ENCODE assay signal across 10 cellular contexts in the genomic region with DNA sequence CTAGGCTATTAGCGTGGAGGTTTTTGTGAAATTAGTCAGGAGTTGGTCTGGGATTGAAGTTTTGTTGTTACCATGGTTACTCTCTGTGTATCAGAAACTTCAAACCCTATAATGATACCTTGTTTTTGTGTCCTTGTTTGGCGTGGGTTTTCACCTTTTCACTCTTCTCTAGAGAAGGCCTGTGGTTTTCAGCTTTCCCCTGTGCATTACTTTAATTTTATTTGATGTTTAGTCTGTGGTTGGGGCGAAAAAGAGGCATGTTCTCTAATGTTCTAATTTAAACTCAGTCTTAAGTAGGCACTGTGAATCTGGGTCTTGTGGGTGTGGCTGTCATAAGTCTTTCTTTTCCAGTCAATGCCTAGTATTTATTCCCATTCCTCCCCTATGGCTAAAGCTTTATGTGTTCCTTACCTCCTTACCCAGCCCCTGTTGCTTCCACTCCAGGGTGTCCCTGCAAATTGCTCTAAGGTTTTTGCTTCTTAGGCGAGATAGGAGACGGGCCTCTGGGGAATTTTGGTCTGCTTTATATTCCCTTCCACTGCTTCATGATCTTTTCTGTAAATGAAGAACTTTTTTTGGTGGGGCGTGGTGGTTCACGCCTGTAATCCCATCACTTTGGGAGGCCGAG.
DNase-seq lines count a peak whose midpoint lies in the region; ATAC-seq, FAIRE-seq and TF ChIP-seq lines count a peak whose summit lies in the region.
"Had no signal": no experiment of that assay in that cellular context is flagged by ENCODE, and none has a peak within 500 bp of the region (broad histone marks: within the 10 kb centered on the region; RNA-seq: fewer than 3 reads in every experiment).

No MANE protein-coding gene starts in this region.

- peaks cover 0 to 11% (median 2%) of the 10 kb centered on the region in 4 experiments; a peak in 2 of 7 replicates for H3K4me1 ChIP-seq in H1 (replicated peaks in 1 of 4; ENCODE audit: control insufficient read depth in 3 of 4, insufficient read depth in 4 of 4, low read length in 3 of 4)
- no peaks in the 10 kb centered on the region; a peak in 1 of 4 replicates for H3K4me1 ChIP-seq in SK-N-SH (ENCODE audit: control insufficient read depth in 1 of 2, insufficient read depth in 2 of 2, low read depth in 1 of 2, low read length in 1 of 2)

- peaks cover 3% of the 10 kb centered on the region for H3F3A ChIP-seq in SK-N-SH (replicated peaks; ENCODE audit: insufficient read depth)

- TF ChIP-seq POLR2A in H1 (IDR thresholded peaks at IDR 0.05; ENCODE audit: control extremely low read depth in 1 of 2, low read depth in 2 of 2, low read length in 2 of 2), result no peak

- peak overlapping the region; percentile 42 to 44; a peak in 3 of 4 replicates for H3K4me2 ChIP-seq in H1 (ENCODE audit: insufficient read depth in 1 of 2, low read depth in 2 of 2, low read length in 2 of 2)
- no peak overlapping the region for H3K4me2 ChIP-seq in SK-N-SH

- POLR2A ChIA-PET in H1 (lab: Charles Lee; ENCODE audit: partially characterized antibody), result interaction anchor here (1.0 to 1.2 kb wide), 2 partner anchors 34 to 35 kb away, joined by 3 to 4 read pairs; no protein-coding TSS in a partner anchor
- POLR2A ChIA-PET in SK-N-SH (lab: Yijun Ruan, JAX), result no interaction called here

- CTCF ChIA-PET in H1 (lab: Charles Lee; ENCODE audit: partially characterized antibody), result no interaction called here
- CTCF ChIA-PET in SK-N-SH (lab: Yijun Ruan, JAX), result interaction anchor here (0.6 kb wide), 1 partner anchor 308 kb away, joined by 3 read pairs; no protein-coding TSS in a partner anchor

- H3K9ac ChIP-seq in H1 (replicated peaks in 1 of 4; ENCODE audit: extremely low read depth in 1 of 4, low read depth in 3 of 4, low read length in 3 of 4), result no peak overlapping the region
- no peak overlapping the region for H3K9ac ChIP-seq in SK-N-SH

- no peaks in the 10 kb centered on the region for H3K23me2 ChIP-seq in H1 (ENCODE audit: low read depth, low read length)

- no peak overlapping the region for H2BK20ac ChIP-seq in H1 (ENCODE audit: low read length)

- 41% methylated on average over 8 of the region's 8 CpGs; no CpG with 5 or more reads in 1 of the 2 experiments for WGBS in H1 (ENCODE audit: extremely low coverage in 1 of 2, insufficient coverage in 1 of 2, insufficient read length in 1 of 2, insufficient replicate concordance in 2 of 2, low coverage in 1 of 2, low lambda C conversion rate in 2 of 2, missing lambda C conversion rate in 1 of 2), 2 experiments
- 96% methylated on average over 8 of the region's 8 CpGs for WGBS in SK-N-SH (ENCODE audit: low lambda C conversion rate)

- no peak overlapping the region for H4K91ac ChIP-seq in H1 (replicated peaks; ENCODE audit: insufficient read length, low read length)

- TF ChIP-seq RAD21 in H1 (IDR thresholded peaks at IDR 0.05 in 1 of 2, conservative IDR thresholded peaks at IDR 0.05 in 1 of 2; ENCODE audit: low read depth in 2 of 2, low read length in 2 of 2) (no peak), SK-N-SH (IDR thresholded peaks at IDR 0.05; ENCODE audit: low read length) (no peak)

- H2BK5ac ChIP-seq in H1 (ENCODE audit: low read depth, low read length), result no peak overlapping the region

- H2BK120ac ChIP-seq in H1 (replicated peaks; ENCODE audit: low read depth, low read length), result no peak overlapping the region

- no peak overlapping the region for H3K56ac ChIP-seq in H1 (replicated peaks; ENCODE audit: insufficient read length, low read depth, low read length)

- H3K14ac ChIP-seq in H1 (ENCODE audit: insufficient read length), result no peak overlapping the region

- no peaks in the 10 kb centered on the region for H4K20me1 ChIP-seq in H1 (replicated peaks in 1 of 2; ENCODE audit: control insufficient read depth in 1 of 2, insufficient read depth in 2 of 2, low read length in 2 of 2)
- H4K20me1 ChIP-seq in SK-N-SH (ENCODE audit: insufficient read depth), result peaks cover 23% of the 10 kb centered on the region

- H3K36me3 ChIP-seq in H1 (ENCODE audit: control insufficient read depth in 2 of 4, insufficient read depth in 4 of 4, low read length in 3 of 4), result no peaks in the 10 kb centered on the region
- H3K36me3 ChIP-seq in SK-N-SH (replicated peaks in 1 of 2; ENCODE audit: control insufficient read depth in 1 of 2, insufficient read depth in 2 of 2, low read length in 1 of 2), result peaks cover 5 to 37% of the 10 kb centered on the region in 2 experiments

- no peak for TF ChIP-seq EP300 in H1 (IDR thresholded peaks at IDR 0.05; ENCODE audit: borderline replicate concordance in 1 of 2, low read depth in 2 of 2, low read length in 2 of 2)
- TF ChIP-seq EP300 in SK-N-SH (IDR thresholded peaks at IDR 0.05; ENCODE audit: borderline replicate concordance in 1 of 2, low read depth in 1 of 2, low read length in 1 of 2), result no peak

- H3K4me3 ChIP-seq in H1 (ENCODE audit: extremely low read depth in 1 of 4, insufficient read depth in 2 of 4, low read depth in 3 of 4, low read length in 4 of 4), result peak overlapping the region in 1 of 4 experiments; percentile 24; a peak in 2 of 8 replicates
- H3K4me3 ChIP-seq in SK-N-SH (ENCODE audit: low read depth in 2 of 2, low read length in 1 of 2), result no peak overlapping the region

- H3K9me3 ChIP-seq in H1 (ENCODE audit: insufficient read depth in 2 of 2, low read depth in 1 of 2, low read length in 1 of 2), result no peaks in the 10 kb centered on the region
- no peaks in the 10 kb centered on the region for H3K9me3 ChIP-seq in SK-N-SH

- no peak for FAIRE-seq in H1 (lab: Jason Lieb, UNC)

- H3K79me2 ChIP-seq in H1 (ENCODE audit: control insufficient read depth in 1 of 2, insufficient read depth in 2 of 2, low read length in 2 of 2) (peaks cover 0 to 69% of the 10 kb centered on the region in 2 experiments; a peak in 2 of 4 replicates), SK-N-SH (ENCODE audit: insufficient read depth) (peaks cover 97% of the 10 kb centered on the region)

- DNase-seq in H1 (ENCODE audit: low read depth in 1 of 2, low spot score in 2 of 2) (no peak), SK-N-SH (no peak), NCI-H345 (lab: John Stamatoyannopoulos, UW) (no peak), GM19240 (ENCODE audit: insufficient read length, low spot score) (no peak)
- no peak for DNase-seq in NK-92 treated with Interleukin-12 subunit alpha and Interleukin-12 subunit beta, amount 100 ng/mL, for 24 hours (lab: John Stamatoyannopoulos, UW)
- DNase-seq: NCI-H748 treated with DMSO at 0.1 percent for 48 hours; stimulated activated CD4-positive, alpha-beta T cell treated with anti-CD3 and anti-CD28 coated beads, Interleukin-2, amount 100 ng/mL, for 24 hours had no signal

- H2AFZ ChIP-seq in H1 (ENCODE audit: low read length) (no peak overlapping the region), SK-N-SH (ENCODE audit: low read depth) (no peak overlapping the region)

- H2AK5ac ChIP-seq in H1 (ENCODE audit: low read depth, low read length), result no peak overlapping the region

- H3K27ac ChIP-seq in H1 (ENCODE audit: low read depth, low read length), result peak overlapping the region; percentile 63
- no peak overlapping the region for H3K27ac ChIP-seq in SK-N-SH (ENCODE audit: low read depth in 2 of 2, low read length in 1 of 2)

- no peak overlapping the region for H2BK15ac ChIP-seq in H1 (ENCODE audit: low read length)

- no peak overlapping the region for H3K23ac ChIP-seq in H1 (ENCODE audit: insufficient read length)

- H4K5ac ChIP-seq in H1 (ENCODE audit: insufficient read length, low read depth, low read length), result no peak overlapping the region

- TF ChIP-seq CTCF in H1 (IDR thresholded peaks at IDR 0.05; ENCODE audit: control extremely low read depth in 1 of 3, insufficient read depth in 1 of 3, low read depth in 1 of 3, low read length in 3 of 3), result no peak
- no peak for TF ChIP-seq CTCF in SK-N-SH (IDR thresholded peaks at IDR 0.05)

- no peaks in the 10 kb centered on the region for H3K9me2 ChIP-seq in SK-N-SH

- ATAC-seq in GM18498 (IDR thresholded peaks at IDR 0.05; ENCODE audit: unreplicated experiment) (peak; percentile 80), GM21526 (IDR thresholded peaks at IDR 0.05; ENCODE audit: low FRiP score, unreplicated experiment) (peak; percentile 81), HG03565 (IDR thresholded peaks at IDR 0.05; ENCODE audit: unreplicated experiment) (peak; percentile 88)

- H3K4ac ChIP-seq in H1 (replicated peaks; ENCODE audit: insufficient read length, low read depth, low read length), result no peak overlapping the region

- H3K18ac ChIP-seq in H1 (ENCODE audit: extremely low read depth, low read length), result no peak overlapping the region

- no peaks in the 10 kb centered on the region for H3K79me1 ChIP-seq in H1 (ENCODE audit: low read depth, low read length)

- no peak overlapping the region; the same call in 1 of the 2 replicates for H2BK12ac ChIP-seq in H1 (ENCODE audit: low read depth, low read length)

- H3K27me3 ChIP-seq in H1 (replicated peaks in 1 of 4; ENCODE audit: control insufficient read depth in 3 of 4, extremely low read depth in 1 of 4, insufficient read depth in 3 of 4, low read length in 3 of 4) (no peaks in the 10 kb centered on the region), SK-N-SH (ENCODE audit: insufficient read depth) (no peaks in the 10 kb centered on the region)

- no peak overlapping the region for H4K8ac ChIP-seq in H1 (ENCODE audit: extremely low read depth, insufficient read depth, low read length)

TF ChIP-seq in H1, 55 proteins besides CTCF, POLR2A, EP300 and RAD21 (continues in another document):
- TF ChIP-seq NRF1 (IDR thresholded peaks at IDR 0.05; ENCODE audit: low read depth, low read length), result no peak
- TF ChIP-seq SRF (IDR thresholded peaks at IDR 0.05; ENCODE audit: low read depth, low read length), result no peak
- TF ChIP-seq KDM4A (IDR thresholded peaks at IDR 0.05; ENCODE audit: low read depth, low read length, severe bottlenecking), result no peak
- TF ChIP-seq POLR2AphosphoS5 (IDR thresholded peaks at IDR 0.05; ENCODE audit: low read depth, low read length), result no peak
- TF ChIP-seq TEAD4 (IDR thresholded peaks at IDR 0.05; ENCODE audit: low read depth, low read length), result no peak
- TF ChIP-seq TAF1 (IDR thresholded peaks at IDR 0.05; ENCODE audit: low read depth, low read length), result no peak
- no peak for TF ChIP-seq EZH2 (IDR thresholded peaks at IDR 0.05; ENCODE audit: low read depth, low read length, severe bottlenecking)

TF ChIP-seq in SK-N-SH, 30 proteins besides CTCF, POLR2A, EP300 and RAD21 (continues in another document):
- TF ChIP-seq FOXJ3 (CRISPR knock-in tag; IDR thresholded peaks at IDR 0.05) (no peak), TEAD4 (IDR thresholded peaks at IDR 0.05; ENCODE audit: borderline replicate concordance, insufficient read depth) (no peak), RCOR1 (IDR thresholded peaks at IDR 0.05; ENCODE audit: low read length) (no peak), YY1 (IDR thresholded peaks at IDR 0.05; ENCODE audit: low read depth) (no peak), GABPA (IDR thresholded peaks at IDR 0.05; ENCODE audit: low read depth) (no peak)
- TF ChIP-seq, protein P1, sequence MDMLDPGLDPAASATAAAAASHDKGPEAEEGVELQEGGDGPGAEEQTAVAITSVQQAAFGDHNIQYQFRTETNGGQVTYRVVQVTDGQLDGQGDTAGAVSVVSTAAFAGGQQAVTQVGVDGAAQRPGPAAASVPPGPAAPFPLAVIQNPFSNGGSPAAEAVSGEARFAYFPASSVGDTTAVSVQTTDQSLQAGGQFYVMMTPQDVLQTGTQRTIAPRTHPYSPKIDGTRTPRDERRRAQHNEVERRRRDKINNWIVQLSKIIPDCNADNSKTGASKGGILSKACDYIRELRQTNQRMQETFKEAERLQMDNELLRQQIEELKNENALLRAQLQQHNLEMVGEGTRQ (IDR thresholded peaks at IDR 0.05; ENCODE audit: borderline replicate concordance, low read depth, low read length), result no peak
